8 cellular contexts compared by ENCODE assay signal in the genomic region with DNA sequence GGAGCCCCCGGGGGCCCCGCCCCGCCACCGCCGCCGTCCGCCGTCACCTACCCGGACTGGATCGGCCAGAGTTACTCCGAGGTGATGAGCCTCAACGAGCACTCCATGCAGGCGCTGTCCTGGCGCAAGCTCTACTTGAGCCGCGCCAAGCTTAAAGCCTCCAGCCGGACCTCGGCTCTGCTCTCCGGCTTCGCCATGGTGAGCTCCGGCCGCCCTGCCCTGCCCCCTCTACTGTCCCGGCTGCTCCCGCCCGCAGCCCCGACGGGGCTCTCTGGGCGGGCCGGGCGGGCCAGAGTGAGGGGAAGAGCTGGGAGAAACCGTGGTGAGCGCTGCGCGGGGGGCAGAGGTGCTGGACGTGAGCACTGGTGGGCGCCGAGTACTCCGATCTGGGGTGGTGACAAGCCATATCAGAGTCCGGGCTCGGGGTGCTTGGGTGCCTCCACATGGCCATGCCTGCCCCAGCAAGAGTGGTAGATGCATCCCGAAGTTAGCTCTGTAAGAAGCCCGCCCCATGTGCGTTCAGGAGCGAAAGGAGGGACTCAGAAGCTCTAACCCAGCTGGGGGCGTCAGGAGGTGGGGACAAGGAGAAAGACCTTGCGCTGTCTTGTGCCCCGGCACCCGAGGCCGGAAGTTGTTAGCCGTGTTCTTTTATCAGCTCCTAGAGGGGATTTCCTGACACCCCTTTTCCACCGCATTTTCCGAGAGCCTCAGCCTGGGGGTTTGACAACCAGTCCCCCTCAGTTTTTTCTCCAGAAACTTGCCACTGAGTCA. TPM values are rescaled to one million over a fixed set of nuclear protein-coding genes. Genes with fewer than 3 reads are reported as not detected.
DNase-seq lines count a peak whose midpoint lies in the region; ATAC-seq, FAIRE-seq and TF ChIP-seq lines count a peak whose summit lies in the region.

No MANE protein-coding gene starts in this region.

- dilution Hi-C loops in endothelial cell of umbilical vein (cut with MboI; ENCODE audit: extremely low pct_ligation_motif_present, low sequenced_read_pairs): no loop called here

- no peak for TF ChIP-seq POLR2A in endothelial cell of umbilical vein (IDR thresholded peaks at IDR 0.05; ENCODE audit: low read depth, low read length)

- DNase-seq in AG04449 (ENCODE audit: low read depth, low spot score) (no peak), NCI-H748 (lab: John Stamatoyannopoulos, UW; ENCODE audit: unreplicated experiment) (peak; percentile 76), endothelial cell of umbilical vein (ENCODE audit: low read depth, low spot score) (peak; percentile 80), mucosa of gallbladder (ENCODE audit: low spot score) (peak; percentile 50)
- peak; percentile 85 for DNase-seq in activated CD8-positive, alpha-beta memory T cell treated with anti-CD3 and anti-CD28 coated beads, Interleukin-2, amount 50 U/mL, for 24 hours (ENCODE audit: extremely low read depth)
- peak; percentile 94 for DNase-seq in stimulated activated CD8-positive, alpha-beta memory T cell treated with anti-CD3 and anti-CD28 coated beads, Interleukin-4, amount 100 ng/mL, for 48 hours

- TF ChIP-seq CTCF in AG04449 (IDR thresholded peaks at IDR 0.05; ENCODE audit: insufficient read depth, low read length, missing control alignments) (peak; percentile 39), endothelial cell of umbilical vein (IDR thresholded peaks at IDR 0.05; ENCODE audit: extremely low read depth in 1 of 2, insufficient read depth in 1 of 2, low read depth in 1 of 2, low read length in 2 of 2) (no peak)

- H3K27me3 ChIP-seq in endothelial cell of umbilical vein (ENCODE audit: control insufficient read depth in 2 of 2, insufficient read depth in 2 of 2, low read length in 2 of 2): no peaks in the 10 kb centered on the region

- POLR2A ChIA-PET in AG04449 (lab: Yijun Ruan, JAX) (interaction anchor here (0.8 to 2.4 kb wide), 5 partner anchors 9 to 212 kb away, joined by 3 to 11 read pairs (median 3); no protein-coding TSS in a partner anchor), endothelial cell of umbilical vein (lab: Charles Lee) (interaction anchor here (0.6 to 1.4 kb wide), 7 partner anchors 16 to 299 kb away, joined by 3 to 5 read pairs (median 4); no protein-coding TSS in a partner anchor)

- H4K20me1 ChIP-seq in endothelial cell of umbilical vein (replicated peaks; ENCODE audit: control insufficient read depth, extremely low read depth, insufficient read depth, low read length): no peaks in the 10 kb centered on the region

- FAIRE-seq in endothelial cell of umbilical vein (lab: Jason Lieb, UNC): peak; percentile 79

- ATAC-seq in GM18519 (IDR thresholded peaks at IDR 0.05; ENCODE audit: low FRiP score, unreplicated experiment) (peak; percentile 26), HG03039 (IDR thresholded peaks at IDR 0.05; ENCODE audit: unreplicated experiment) (peak; percentile 23)

- H3K4me1 ChIP-seq in endothelial cell of umbilical vein (ENCODE audit: control insufficient read depth, extremely low read depth, insufficient read depth, low read length): peaks cover 45% of the 10 kb centered on the region

- intact Hi-C loops in endothelial cell of umbilical vein (cut with micrococcal nuclease): loop anchor here (1.0 to 5.0 kb wide), 4 partner anchors 41 to 170 kb away; no protein-coding TSS in a partner anchor

- H3K4me3 ChIP-seq in AG04449 (ENCODE audit: low read depth, low read length): peak overlapping the region; percentile 69
- peak overlapping the region; percentile 42 to 67 (median 47) for H3K4me3 ChIP-seq in endothelial cell of umbilical vein (replicated peaks in 1 of 3; ENCODE audit: insufficient read depth in 1 of 3, low read depth in 1 of 3, low read length in 3 of 3)

- H3K27ac ChIP-seq in endothelial cell of umbilical vein (ENCODE audit: insufficient read depth, low read depth, low read length): peak overlapping the region; percentile 67

- H2AFZ ChIP-seq in endothelial cell of umbilical vein (ENCODE audit: low read depth, low read length): peak overlapping the region; percentile 16

- peak overlapping the region; percentile 42 for H3K9ac ChIP-seq in endothelial cell of umbilical vein (replicated peaks; ENCODE audit: extremely low read depth, insufficient read depth, low read length)

- BruUV-seq in endothelial cell of umbilical vein (replicated peaks; lab: Mats Ljungman, UMichigan): no TSS peak

- CTCF ChIA-PET in AG04449 (lab: Yijun Ruan, JAX): interaction anchor here (0.6 to 16.7 kb wide), 21 partner anchors 10 to 126 kb away, joined by 3 to 225 read pairs (median 5); partner anchors contain the start of genes KDM2B and MORN3
- CTCF ChIA-PET in endothelial cell of umbilical vein (lab: Charles Lee): interaction anchor here (0.6 to 6.4 kb wide), 22 partner anchors 10 to 167 kb away, joined by 3 to 108 read pairs (median 4); partner anchors contain the start of genes MORN3 and RHOF

- peak overlapping the region; percentile 62 for H3K4me2 ChIP-seq in endothelial cell of umbilical vein (ENCODE audit: insufficient read depth, low read length)

- H3K36me3 ChIP-seq in endothelial cell of umbilical vein (ENCODE audit: control insufficient read depth in 2 of 2, extremely low read depth in 1 of 2, insufficient read depth in 2 of 2, low read length in 2 of 2): no peaks in the 10 kb centered on the region

- H3K9me1 ChIP-seq in endothelial cell of umbilical vein (replicated peaks; ENCODE audit: control insufficient read depth, extremely low read depth, insufficient read depth, low read length): no peaks in the 10 kb centered on the region

- H3K79me2 ChIP-seq in endothelial cell of umbilical vein (ENCODE audit: control insufficient read depth, insufficient read depth, low read length): peaks cover 31% of the 10 kb centered on the region

- no peaks in the 10 kb centered on the region for H3K9me3 ChIP-seq in endothelial cell of umbilical vein (replicated peaks; ENCODE audit: control insufficient read depth, insufficient read depth, low read length)

TF ChIP-seq in endothelial cell of umbilical vein, 7 proteins besides CTCF, POLR2A, EP300 and RAD21:
- TF ChIP-seq POLR2AphosphoS5 (IDR thresholded peaks at IDR 0.05; ENCODE audit: insufficient read depth, low read depth, low read length): no peak
- TF ChIP-seq GATA2 (IDR thresholded peaks at IDR 0.05; ENCODE audit: insufficient read depth, insufficient read length, low read depth, low read length): no peak
- no peak for TF ChIP-seq FOS (IDR thresholded peaks at IDR 0.05; ENCODE audit: borderline replicate concordance, insufficient read depth, low read length)
- TF ChIP-seq, protein P1, sequence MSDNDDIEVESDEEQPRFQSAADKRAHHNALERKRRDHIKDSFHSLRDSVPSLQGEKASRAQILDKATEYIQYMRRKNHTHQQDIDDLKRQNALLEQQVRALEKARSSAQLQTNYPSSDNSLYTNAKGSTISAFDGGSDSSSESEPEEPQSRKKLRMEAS (IDR thresholded peaks at IDR 0.05; ENCODE audit: insufficient read depth, insufficient read length): no peak
- no peak for TF ChIP-seq JUN (IDR thresholded peaks at IDR 0.05; ENCODE audit: borderline replicate concordance, insufficient read depth, insufficient read length, low read depth)
- TF ChIP-seq EZH2 (IDR thresholded peaks at IDR 0.05; ENCODE audit: borderline replicate concordance, low read depth, low read length, severe bottlenecking): no peak
- no peak for TF ChIP-seq MYC (IDR thresholded peaks at IDR 0.05; ENCODE audit: low read depth, low read length)

RNA-seq across cellular contexts. Expression of gene ORAI1, which starts 0.7 kb away (rescaled TPM):
- 29.0 and 30.5 TPM in 2 replicates for total RNA-seq in endothelial cell of umbilical vein
- polyA plus RNA-seq in endothelial cell of umbilical vein: 65.4 and 104 TPM in 2 replicates
- polyA plus RNA-seq in endothelial cell of umbilical vein (2011; cell fraction: cytosol; rRNA removed): 35.9 and 44.2 TPM in 2 replicates
- 10.6 and 10.9 TPM in 2 replicates for polyA plus RNA-seq in endothelial cell of umbilical vein (2011; cell fraction: nucleus; rRNA removed)
- 25.6 and 35.9 TPM in 2 replicates for polyA plus RNA-seq in endothelial cell of umbilical vein (2012)
- 25.9 and 38.2 TPM in 2 replicates for polyA minus RNA-seq in endothelial cell of umbilical vein
- 54.7 TPM for polyA minus RNA-seq in endothelial cell of umbilical vein (2011; cell fraction: cytosol; rRNA and poly(A)+ RNA removed)
- 7.0 and 12.5 TPM in 2 replicates for polyA minus RNA-seq in endothelial cell of umbilical vein (2011; cell fraction: nucleus; rRNA and poly(A)+ RNA removed)
- 28.9 TPM for total RNA-seq in mucosa of gallbladder

RNA-seq across cellular contexts. Expression of gene MORN3, which starts 42.4 kb away (rescaled TPM):
- 0.62 and 0.73 TPM in 2 replicates for total RNA-seq in endothelial cell of umbilical vein
- polyA plus RNA-seq in endothelial cell of umbilical vein: 0.30 and 0.66 TPM in 2 replicates
- 0.49 and 0.69 TPM in 2 replicates for polyA plus RNA-seq in endothelial cell of umbilical vein (2011; cell fraction: cytosol; rRNA removed)
- 0.35 and 0.41 TPM in 2 replicates for polyA plus RNA-seq in endothelial cell of umbilical vein (2011; cell fraction: nucleus; rRNA removed)
- 0.54 and 0.55 TPM in 2 replicates for polyA plus RNA-seq in endothelial cell of umbilical vein (2012)
- 0.17 and 0.68 TPM in 2 replicates for polyA minus RNA-seq in endothelial cell of umbilical vein
- polyA minus RNA-seq in endothelial cell of umbilical vein (2011; cell fraction: cytosol; rRNA and poly(A)+ RNA removed): not detected
- 0.19 TPM in 1 of 2 replicates, not detected in the other for polyA minus RNA-seq in endothelial cell of umbilical vein (2011; cell fraction: nucleus; rRNA and poly(A)+ RNA removed)
- 0.69 TPM for total RNA-seq in mucosa of gallbladder

RNA-seq across cellular contexts. Expression of gene KDM2B, which starts 46.2 kb away (rescaled TPM):
- total RNA-seq in endothelial cell of umbilical vein (34.3 and 37.3 TPM in 2 replicates), mucosa of gallbladder (26.9 TPM)
- polyA plus RNA-seq in endothelial cell of umbilical vein: 26.8 and 31.5 TPM in 2 replicates
- polyA plus RNA-seq in endothelial cell of umbilical vein (2011; cell fraction: cytosol; rRNA removed): 17.6 and 17.9 TPM in 2 replicates
- polyA plus RNA-seq in endothelial cell of umbilical vein (2011; cell fraction: nucleus; rRNA removed): 54.2 and 60.1 TPM in 2 replicates
- polyA plus RNA-seq in endothelial cell of umbilical vein (2012): 26.1 and 28.2 TPM in 2 replicates
- 42.0 and 54.5 TPM in 2 replicates for polyA minus RNA-seq in endothelial cell of umbilical vein
- 11.4 TPM for polyA minus RNA-seq in endothelial cell of umbilical vein (2011; cell fraction: cytosol; rRNA and poly(A)+ RNA removed)
- 23.8 and 26.3 TPM in 2 replicates for polyA minus RNA-seq in endothelial cell of umbilical vein (2011; cell fraction: nucleus; rRNA and poly(A)+ RNA removed)
